11 cellular contexts compared by ENCODE assay signal in the genomic region with DNA sequence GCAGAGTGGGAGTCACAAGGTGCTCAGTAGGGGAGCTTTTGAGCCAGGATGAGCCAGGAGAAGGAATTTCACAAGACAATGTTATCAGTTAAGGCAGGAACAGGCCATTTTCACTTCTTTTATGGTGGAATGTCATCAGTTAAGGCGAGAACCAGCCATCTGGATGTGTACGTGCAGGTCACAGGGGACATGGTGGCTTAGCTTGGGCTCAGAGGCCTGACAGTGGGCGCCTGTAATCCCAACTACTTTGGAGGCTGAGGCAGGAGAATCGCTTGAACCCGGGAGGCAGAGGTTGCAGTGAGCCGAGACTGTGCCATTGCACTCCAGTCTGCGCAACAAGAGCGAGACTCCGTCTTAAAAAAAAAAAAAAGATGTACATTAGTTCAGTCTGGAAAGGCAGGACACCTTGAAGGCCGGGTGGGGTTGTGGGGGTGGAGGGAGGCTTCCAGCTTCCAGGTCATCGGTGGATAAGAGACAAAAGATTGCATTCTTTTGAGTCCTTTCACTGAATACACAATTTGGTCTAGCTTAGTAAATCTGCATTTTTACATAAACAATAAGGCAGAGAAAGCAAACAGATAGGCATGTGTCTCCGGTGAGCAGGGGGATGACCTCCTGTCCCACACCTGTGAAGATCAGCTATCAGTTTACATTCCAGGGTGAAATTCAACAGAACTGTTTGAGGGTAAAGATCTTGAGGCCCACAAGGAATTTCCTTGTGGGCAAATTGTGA. TPM values are rescaled to one million over a fixed set of nuclear protein-coding genes. Genes with fewer than 3 reads are reported as not detected.
"Had no signal": no experiment of that assay in that cellular context is flagged by ENCODE, and none has a peak within 500 bp of the region (broad histone marks: within the 10 kb centered on the region; RNA-seq: fewer than 3 reads in every experiment).

No MANE protein-coding gene starts in this region.

RNA-seq across cellular contexts. Expression of a gene that starts 11.5 kb away (rescaled TPM):
- total RNA-seq: cardiac muscle cell had no signal
- polyA plus RNA-seq: cardiac muscle cell, SK-N-SH had no signal

RNA-seq across cellular contexts. Expression of a gene that starts 56.2 kb away (rescaled TPM):
- total RNA-seq: activated CD8-positive, alpha-beta memory T cell treated with anti-CD3 and anti-CD28 coated beads for 36 hours; activated naive CD4-positive, alpha-beta T cell treated with anti-CD3 and anti-CD28 coated beads, Interleukin-2, amount 50 U/mL, for 72 hours; dermis microvascular lymphatic vessel endothelial cell; gastrocnemius medialis; osteoblast; posterior vena cava; renal cortical epithelial cell; upper lobe of right lung had no signal
- polyA plus RNA-seq: cardiac muscle cell, keratinocyte, SK-N-SH had no signal
